Comparison of ENCODE assay signal across 20 cellular contexts in genomic region chr11:71223671-71224660, GRCh38. TPM values are rescaled to one million over a fixed set of nuclear protein-coding genes. Genes with fewer than 3 reads are reported as not detected.
"Had no signal": no experiment of that assay in that cellular context is flagged by ENCODE, and none has a peak within 500 bp of the region (broad histone marks: within the 10 kb centered on the region; RNA-seq: fewer than 3 reads in every experiment).

No MANE protein-coding gene starts in this region.

- H3K27me3 ChIP-seq: breast epithelium had no signal

- H3K27ac Mint-ChIP-seq: activated CD4-positive, alpha-beta T cell treated with anti-CD3 and anti-CD28 coated beads, Interleukin-2, amount 10 ng/mL, durations not matched to agents 7 days and 5 days; activated CD8-positive, alpha-beta T cell treated with anti-CD3 and anti-CD28 coated beads for 36 hours; activated naive CD8-positive, alpha-beta T cell treated with anti-CD3 and anti-CD28 coated beads for 36 hours; activated T-cell treated with anti-CD3 and anti-CD28 coated beads, Interleukin-2, amount 50 U/mL, for 24 hours; activated T-helper 17 cell treated with anti-CD3 and anti-CD28 coated beads, Interleukin-2, amount 50 U/mL, for 72 hours; naive thymus-derived CD4-positive, alpha-beta T cell; T-helper 1 cell treated with Interleukin-12 subunit alpha and Interleukin-12 subunit beta and Interleukin-4 antibody, amounts not matched to agents 30 μg/mL and 1 μg/mL, for 36 hours had no signal

- H3K36me3 ChIP-seq: breast epithelium, thoracic aorta had no signal

- H3K4me1 Mint-ChIP-seq: activated CD4-positive, alpha-beta T cell treated with anti-CD3 and anti-CD28 coated beads, Interleukin-2, amount 10 ng/mL, durations not matched to agents 7 days and 5 days; activated naive CD8-positive, alpha-beta T cell treated with anti-CD3 and anti-CD28 coated beads for 36 hours; activated T-helper 17 cell treated with anti-CD3 and anti-CD28 coated beads, Interleukin-2, amount 50 U/mL, for 72 hours; naive thymus-derived CD4-positive, alpha-beta T cell; neural crest cell had no signal

- H3K4me3 Mint-ChIP-seq: activated CD4-positive, alpha-beta T cell treated with anti-CD3 and anti-CD28 coated beads, Interleukin-2, amount 10 ng/mL, durations not matched to agents 7 days and 5 days; activated CD8-positive, alpha-beta T cell treated with anti-CD3 and anti-CD28 coated beads for 36 hours; activated naive CD8-positive, alpha-beta T cell treated with anti-CD3 and anti-CD28 coated beads for 36 hours; activated T-cell treated with anti-CD3 and anti-CD28 coated beads, Interleukin-2, amount 50 U/mL, for 24 hours; activated T-helper 17 cell treated with anti-CD3 and anti-CD28 coated beads, Interleukin-2, amount 50 U/mL, for 72 hours; naive thymus-derived CD4-positive, alpha-beta T cell; neural crest cell; T-helper 1 cell treated with Interleukin-12 subunit alpha and Interleukin-12 subunit beta and Interleukin-4 antibody, amounts not matched to agents 30 μg/mL and 1 μg/mL, for 36 hours had no signal

- DNase-seq: activated CD4-positive, alpha-beta T cell treated with anti-CD3 and anti-CD28 coated beads, Interleukin-2, amount 10 ng/mL, durations not matched to agents 7 days and 5 days; activated CD4-positive, CD25-positive, alpha-beta regulatory T cell treated with anti-CD3 and anti-CD28 coated beads, Interleukin-2, amount 50 U/mL, for 72 hours; activated CD8-positive, alpha-beta T cell treated with anti-CD3 and anti-CD28 coated beads for 36 hours; activated naive CD4-positive, alpha-beta T cell treated with Interleukin-2 at 50 U/mL for 16 hours; activated naive CD8-positive, alpha-beta T cell treated with anti-CD3 and anti-CD28 coated beads for 36 hours; activated T-cell treated with anti-CD3 and anti-CD28 coated beads, Interleukin-2, amount 50 U/mL, for 24 hours; dermis blood vessel endothelial cell; effector CD8-positive, alpha-beta T cell; foreskin melanocyte; kidney; naive thymus-derived CD4-positive, alpha-beta T cell; stimulated activated CD4-positive, alpha-beta T cell treated with anti-CD3 and anti-CD28 coated beads, Interleukin-4, amount 100 ng/mL, for 1 hour; stimulated activated naive CD4-positive, alpha-beta T cell had no signal

- H3K4me1 ChIP-seq: breast epithelium had no signal

- H3K36me3 Mint-ChIP-seq: activated naive CD8-positive, alpha-beta T cell treated with anti-CD3 and anti-CD28 coated beads for 36 hours had no signal

- H3K4me3 ChIP-seq: breast epithelium, lung, thoracic aorta had no signal

- ATAC-seq: activated CD8-positive, alpha-beta T cell treated with anti-CD3 and anti-CD28 coated beads for 36 hours; activated T-helper 17 cell treated with anti-CD3 and anti-CD28 coated beads, Interleukin-2, amount 50 U/mL, for 72 hours; esophagus mucosa; naive thymus-derived CD4-positive, alpha-beta T cell had no signal

- H3K9me3 ChIP-seq: thoracic aorta had no signal

- H3K27ac ChIP-seq: breast epithelium, thoracic aorta had no signal

RNA-seq across cellular contexts. Expression of gene SHANK2, which starts 28.4 kb away (rescaled TPM):
- total RNA-seq: activated CD4-positive, alpha-beta T cell treated with anti-CD3 and anti-CD28 coated beads, Interleukin-2, amount 10 ng/mL, durations not matched to agents 7 days and 5 days; activated CD8-positive, alpha-beta T cell treated with anti-CD3 and anti-CD28 coated beads for 36 hours; activated naive CD8-positive, alpha-beta T cell treated with anti-CD3 and anti-CD28 coated beads for 36 hours; activated T-helper 17 cell treated with anti-CD3 and anti-CD28 coated beads, Interleukin-2, amount 50 U/mL, for 72 hours had no signal
- polyA plus RNA-seq: naive thymus-derived CD4-positive, alpha-beta T cell had no signal
